In genomic region chr7:108824840-108825540, GRCh38 we compare ENCODE assay signal across 3 cellular contexts.
TF ChIP-seq lines count a peak whose summit lies in the region.

No MANE protein-coding gene starts in this region.

TF ChIP-seq in Ishikawa, 13 proteins besides CTCF, POLR2A, EP300 and RAD21:
- TF ChIP-seq ZBTB7A (IDR thresholded peaks at IDR 0.05; ENCODE audit: low read depth), result no peak
- peak; percentile 72 for TF ChIP-seq NFIC (IDR thresholded peaks at IDR 0.05)
- peak; percentile 54; the same call in 1 of the 2 replicates for TF ChIP-seq FOXM1 (IDR thresholded peaks at IDR 0.05; ENCODE audit: borderline replicate concordance, low read depth)
- TF ChIP-seq TCF12 (IDR thresholded peaks at IDR 0.05; ENCODE audit: low read depth), result peak; percentile 68
- TF ChIP-seq, protein P1, sequence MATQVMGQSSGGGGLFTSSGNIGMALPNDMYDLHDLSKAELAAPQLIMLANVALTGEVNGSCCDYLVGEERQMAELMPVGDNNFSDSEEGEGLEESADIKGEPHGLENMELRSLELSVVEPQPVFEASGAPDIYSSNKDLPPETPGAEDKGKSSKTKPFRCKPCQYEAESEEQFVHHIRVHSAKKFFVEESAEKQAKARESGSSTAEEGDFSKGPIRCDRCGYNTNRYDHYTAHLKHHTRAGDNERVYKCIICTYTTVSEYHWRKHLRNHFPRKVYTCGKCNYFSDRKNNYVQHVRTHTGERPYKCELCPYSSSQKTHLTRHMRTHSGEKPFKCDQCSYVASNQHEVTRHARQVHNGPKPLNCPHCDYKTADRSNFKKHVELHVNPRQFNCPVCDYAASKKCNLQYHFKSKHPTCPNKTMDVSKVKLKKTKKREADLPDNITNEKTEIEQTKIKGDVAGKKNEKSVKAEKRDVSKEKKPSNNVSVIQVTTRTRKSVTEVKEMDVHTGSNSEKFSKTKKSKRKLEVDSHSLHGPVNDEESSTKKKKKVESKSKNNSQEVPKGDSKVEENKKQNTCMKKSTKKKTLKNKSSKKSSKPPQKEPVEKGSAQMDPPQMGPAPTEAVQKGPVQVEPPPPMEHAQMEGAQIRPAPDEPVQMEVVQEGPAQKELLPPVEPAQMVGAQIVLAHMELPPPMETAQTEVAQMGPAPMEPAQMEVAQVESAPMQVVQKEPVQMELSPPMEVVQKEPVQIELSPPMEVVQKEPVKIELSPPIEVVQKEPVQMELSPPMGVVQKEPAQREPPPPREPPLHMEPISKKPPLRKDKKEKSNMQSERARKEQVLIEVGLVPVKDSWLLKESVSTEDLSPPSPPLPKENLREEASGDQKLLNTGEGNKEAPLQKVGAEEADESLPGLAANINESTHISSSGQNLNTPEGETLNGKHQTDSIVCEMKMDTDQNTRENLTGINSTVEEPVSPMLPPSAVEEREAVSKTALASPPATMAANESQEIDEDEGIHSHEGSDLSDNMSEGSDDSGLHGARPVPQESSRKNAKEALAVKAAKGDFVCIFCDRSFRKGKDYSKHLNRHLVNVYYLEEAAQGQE (IDR thresholded peaks at IDR 0.05; ENCODE audit: low read depth), result no peak
- peak; percentile 27; the same call in 1 of the 2 replicates for TF ChIP-seq TEAD4 (IDR thresholded peaks at IDR 0.05)

TF ChIP-seq in H1, 55 proteins besides CTCF, POLR2A, EP300 and RAD21:
- TF ChIP-seq BACH1 (IDR thresholded peaks at IDR 0.05; ENCODE audit: low read length), result peak; percentile 29; the same call in 1 of the 2 replicates
- TF ChIP-seq CHD2 (IDR thresholded peaks at IDR 0.05; ENCODE audit: low read length), result no peak

TF ChIP-seq in HepG2, 621 proteins besides CTCF, POLR2A, EP300 and RAD21:
- TF ChIP-seq ZNF776 (CRISPR knock-in tag; IDR thresholded peaks at IDR 0.05), result no peak
- TF ChIP-seq AKAP8 (CRISPR knock-in tag; IDR thresholded peaks at IDR 0.05), result no peak
- no peak for TF ChIP-seq TIGD3 (CRISPR knock-in tag; IDR thresholded peaks at IDR 0.05; ENCODE audit: borderline replicate concordance)
- TF ChIP-seq HOXD1 (CRISPR knock-in tag; IDR thresholded peaks at IDR 0.05), result no peak
- no peak for TF ChIP-seq MXD1 (CRISPR knock-in tag; IDR thresholded peaks at IDR 0.05)
- TF ChIP-seq DNMT1 (CRISPR knock-in tag; IDR thresholded peaks at IDR 0.05), result no peak
- TF ChIP-seq ZNF891 (CRISPR knock-in tag; IDR thresholded peaks at IDR 0.05), result no peak
- TF ChIP-seq, protein P2, sequence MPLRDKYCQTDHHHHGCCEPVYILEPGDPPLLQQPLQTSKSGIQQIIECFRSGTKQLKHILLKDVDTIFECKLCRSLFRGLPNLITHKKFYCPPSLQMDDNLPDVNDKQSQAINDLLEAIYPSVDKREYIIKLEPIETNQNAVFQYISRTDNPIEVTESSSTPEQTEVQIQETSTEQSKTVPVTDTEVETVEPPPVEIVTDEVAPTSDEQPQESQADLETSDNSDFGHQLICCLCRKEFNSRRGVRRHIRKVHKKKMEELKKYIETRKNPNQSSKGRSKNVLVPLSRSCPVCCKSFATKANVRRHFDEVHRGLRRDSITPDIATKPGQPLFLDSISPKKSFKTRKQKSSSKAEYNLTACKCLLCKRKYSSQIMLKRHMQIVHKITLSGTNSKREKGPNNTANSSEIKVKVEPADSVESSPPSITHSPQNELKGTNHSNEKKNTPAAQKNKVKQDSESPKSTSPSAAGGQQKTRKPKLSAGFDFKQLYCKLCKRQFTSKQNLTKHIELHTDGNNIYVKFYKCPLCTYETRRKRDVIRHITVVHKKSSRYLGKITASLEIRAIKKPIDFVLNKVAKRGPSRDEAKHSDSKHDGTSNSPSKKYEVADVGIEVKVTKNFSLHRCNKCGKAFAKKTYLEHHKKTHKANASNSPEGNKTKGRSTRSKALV (CRISPR knock-in tag; IDR thresholded peaks at IDR 0.05), result no peak
- no peak for TF ChIP-seq SNRNP70 (IDR thresholded peaks at IDR 0.05; ENCODE audit: low read depth, low read length)
